Comparison of ENCODE assay signal across 8 cellular contexts in the genomic region with DNA sequence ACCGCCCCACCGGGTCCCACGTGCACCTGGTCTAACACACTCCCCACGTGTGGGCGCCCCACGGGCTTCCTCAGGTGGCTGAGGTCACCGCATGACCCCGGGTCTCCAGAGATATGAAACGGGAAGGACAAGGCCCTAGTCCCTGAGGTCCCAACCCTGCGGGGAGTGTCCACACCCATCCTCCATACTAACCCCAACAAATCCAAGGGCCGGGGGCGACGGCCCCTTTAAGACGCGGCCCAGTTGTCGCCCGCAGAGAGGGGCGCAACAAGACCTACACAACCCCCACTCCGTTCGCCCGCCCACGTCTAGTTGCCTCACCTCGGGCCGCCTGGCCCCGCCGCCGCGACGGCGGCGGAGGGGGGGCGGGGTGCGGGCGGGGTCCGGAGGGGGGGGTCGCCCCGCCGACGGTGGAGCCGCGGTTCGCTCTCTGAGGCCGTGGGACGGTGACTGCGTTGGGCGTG. TPM values are rescaled to one million over a fixed set of nuclear protein-coding genes. Genes with fewer than 3 reads are reported as not detected.
A peak's percentile ranks its signal among the peaks of the same experiment; 100 is the strongest.
DNase-seq lines count a peak whose midpoint lies in the region; ATAC-seq and TF ChIP-seq lines count a peak whose summit lies in the region.

No MANE protein-coding gene starts in this region.

- no peaks in the 10 kb centered on the region for H3K9me3 Mint-ChIP-seq in activated B cell treated with CpG ODN at 0.5 μM for 24 hours

- H3K27ac Mint-ChIP-seq in activated B cell treated with CpG ODN at 0.5 μM for 24 hours = peak overlapping the region; percentile 100

- DNase-seq in G401 (ENCODE audit: low spot score) (peak; percentile 57), LHCN-M2 (ENCODE audit: low read depth) (peak; percentile 42), activated B cell treated with CpG ODN at 0.5 μM for 24 hours (peak; percentile 71), caudate nucleus (lab: John Stamatoyannopoulos, UW) (peak in 56 of 61 donors; percentile 4 to 83 (median 55)), left kidney (ENCODE audit: low read depth, low spot score) (peak; percentile 87), KBM-7 (no peak)
- DNase-seq in stimulated activated CD4-positive, alpha-beta T cell treated with anti-CD3 and anti-CD28 coated beads, Interleukin-1b, Interleukin-23, amount 100 ng/mL, for 48 hours = peak; percentile 81

- no peaks in the 10 kb centered on the region for H3K27me3 Mint-ChIP-seq in activated B cell treated with CpG ODN at 0.5 μM for 24 hours

- in situ Hi-C loops in G401 (cut with HindIII; ENCODE audit: low sequenced_read_pairs) = no loop called here
- in situ Hi-C loops in KBM-7 (cut with MboI; ENCODE audit: low pct_unique_long_range_greater_than_20kb, low sequenced_read_pairs) = no loop called here

- peaks cover 22% of the 10 kb centered on the region for H3K36me3 Mint-ChIP-seq in activated B cell treated with CpG ODN at 0.5 μM for 24 hours (ENCODE audit: low read depth)

- ATAC-seq in GM21825 (IDR thresholded peaks at IDR 0.05; ENCODE audit: unreplicated experiment) = peak; percentile 36
- ATAC-seq in activated B cell treated with CpG ODN at 0.5 μM for 24 hours (ENCODE audit: low read depth) = peak; percentile 63

- H3K27ac ChIP-seq in caudate nucleus (ENCODE audit: low read depth, low read length) = peak overlapping the region; percentile 100

- TF ChIP-seq CTCF in activated B cell treated with CpG ODN at 0.5 μM for 24 hours (IDR thresholded peaks at IDR 0.05) = no peak

- CTCF ChIA-PET in activated B cell treated with CpG ODN at 0.5 μM for 24 hours (lab: Charles Lee) = no interaction called here

- POLR2A ChIA-PET in activated B cell treated with CpG ODN at 0.5 μM for 24 hours (lab: Charles Lee) = interaction anchor here (0.6 to 2.2 kb wide), 12 partner anchors 29 to 421 kb away, joined by 3 to 13 read pairs (median 6); partner anchors contain the start of genes CHAC1, CHP1, EXD1 and NUSAP1

- H3K4me3 Mint-ChIP-seq in activated B cell treated with CpG ODN at 0.5 μM for 24 hours = peak overlapping the region; percentile 97

- H3K4me1 Mint-ChIP-seq in activated B cell treated with CpG ODN at 0.5 μM for 24 hours = peaks cover 32% of the 10 kb centered on the region

- intact Hi-C loops in activated B cell treated with CpG ODN at 0.5 μM for 24 hours (cut with micrococcal nuclease) = loop anchor here (1.0 to 5.0 kb wide), 15 partner anchors 116 to 1377 kb away; partner anchors contain the start of genes C15orf62, CHAC1, CHP1 and DNAJC17

RNA-seq across cellular contexts. Expression of gene INO80, which starts 0.4 kb away (rescaled TPM):
- total RNA-seq in G401 (2014; rRNA removed; shearing (Covaris generic)) = 14.8 and 35.6 TPM in 2 replicates
- 16.7 and 17.1 TPM in 2 replicates for total RNA-seq in LHCN-M2 (2014; rRNA removed)
- polyA plus RNA-seq in LHCN-M2 (2012) = 7.1 TPM
- total RNA-seq in activated B cell treated with CpG ODN at 0.5 μM for 24 hours = 34.8 and 38.8 TPM in 2 replicates
